Comparison of ENCODE assay signal across 9 cellular contexts in the genomic region with DNA sequence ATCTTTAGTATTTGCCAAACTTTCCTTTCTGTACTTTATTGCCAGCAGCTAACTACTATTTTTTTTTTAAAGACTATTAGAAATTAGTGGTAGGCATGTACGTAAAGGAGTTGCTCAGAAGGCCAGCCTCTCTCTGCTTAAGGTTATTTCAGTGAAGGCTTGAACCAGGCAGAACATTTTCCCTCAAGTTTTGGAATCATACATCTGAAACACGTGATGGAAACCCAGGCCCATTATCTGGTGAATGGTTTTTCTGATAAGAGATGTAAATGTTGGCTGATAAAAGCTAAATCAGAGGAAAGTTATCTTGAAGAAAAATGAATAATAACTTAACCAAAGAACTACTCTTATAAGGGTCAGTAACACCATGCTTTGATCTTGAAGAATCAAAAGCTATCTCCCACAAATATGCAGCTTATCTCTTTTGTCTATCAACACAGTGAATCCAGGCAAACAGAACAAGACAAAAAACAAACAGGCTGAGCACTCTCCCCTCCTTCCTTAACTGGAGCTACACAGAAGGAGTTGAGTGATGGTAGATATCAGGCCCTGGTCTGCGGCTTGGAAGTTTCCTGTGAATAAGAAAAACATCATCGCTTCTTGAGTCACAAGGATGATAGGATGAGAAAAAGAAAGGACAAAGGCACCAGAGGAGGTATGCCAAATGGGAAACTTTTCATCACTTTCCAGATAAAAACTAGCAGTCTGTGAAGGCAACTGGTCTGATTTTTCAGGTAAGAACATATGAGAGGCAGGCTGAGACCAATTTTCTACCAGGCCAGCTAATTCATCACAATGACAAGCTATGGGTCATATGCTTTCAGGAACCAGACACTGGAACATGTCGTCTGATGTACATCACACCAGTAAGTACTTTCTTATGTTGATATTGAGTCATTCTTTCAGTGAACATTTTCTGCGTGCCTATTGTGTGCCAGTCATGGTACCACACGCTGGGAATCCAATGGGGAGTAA.
A peak's percentile ranks its signal among the peaks of the same experiment; 100 is the strongest.
DNase-seq lines count a peak whose midpoint lies in the region; ATAC-seq and TF ChIP-seq lines count a peak whose summit lies in the region.
"Had no signal": no experiment of that assay in that cellular context is flagged by ENCODE, and none has a peak within 500 bp of the region (broad histone marks: within the 10 kb centered on the region; RNA-seq: fewer than 3 reads in every experiment).

No MANE protein-coding gene starts in this region.

- no peaks in the 10 kb centered on the region for H3K9me3 ChIP-seq in upper lobe of left lung

- peak in 1 of 2 donors; percentile 10 for ATAC-seq in upper lobe of left lung (ENCODE audit: low FRiP score in 2 of 2)
- ATAC-seq in HG02981 (IDR thresholded peaks at IDR 0.05; ENCODE audit: unreplicated experiment), result no peak

- H3K4me1 ChIP-seq in upper lobe of left lung, result peaks cover 0 to 25% (median 16%) of the 10 kb centered on the region in 4 donors

- H3K4me3 ChIP-seq in fibroblast of villous mesenchyme (ENCODE audit: low read depth, low read length), result no peak overlapping the region
- no peak overlapping the region for H3K4me3 ChIP-seq in upper lobe of left lung

- no peak for TF ChIP-seq CTCF in fibroblast of villous mesenchyme (IDR thresholded peaks at IDR 0.05; ENCODE audit: insufficient read depth, low read depth, low read length)
- TF ChIP-seq CTCF in upper lobe of left lung (IDR thresholded peaks at IDR 0.05), result no peak

- peaks cover 0 to 16% (median 0%) of the 10 kb centered on the region in 4 donors for H3K36me3 ChIP-seq in upper lobe of left lung

- H3K27me3 ChIP-seq in upper lobe of left lung, result no peaks in the 10 kb centered on the region

- no peak for TF ChIP-seq EP300 in upper lobe of left lung (IDR thresholded peaks at IDR 0.05)

- TF ChIP-seq POLR2A in upper lobe of left lung (IDR thresholded peaks at IDR 0.05), result peak in 1 of 4 donors; percentile 17

- H3K27ac ChIP-seq in upper lobe of left lung, result peak overlapping the region; percentile 3 to 55 (median 34)

- 56 to 59% methylated on average over 7 of the region's 7 CpGs for WGBS in upper lobe of left lung, 2 donors

- peak; percentile 55 for DNase-seq in activated naive CD4-positive, alpha-beta T cell treated with Interleukin-2 at 50 U/mL for 16 hours
- no peak for DNase-seq in activated naive CD4-positive, alpha-beta T cell (lab: John Stamatoyannopoulos, UW)
- DNase-seq in activated CD4-positive, alpha-beta T cell treated with anti-CD3 and anti-CD28 coated beads, Interleukin-2, amount 50 U/mL, for 4 hours, result peak; percentile 50 to 53
- DNase-seq in fibroblast of villous mesenchyme (ENCODE audit: low read depth), result peak; percentile 86
- no peak for DNase-seq in upper lobe of left lung
- DNase-seq in foreskin melanocyte, result no peak
- no peak for DNase-seq in glomerular visceral epithelial cell (ENCODE audit: extremely low spot score)
- DNase-seq: C1 segment of cervical spinal cord had no signal

Comparison
In these comparisons a context has a peak if more than half of its experiments do, and no peak if none do; other contexts are left out.
1. DNase-seq: peak in activated naive CD4-positive, alpha-beta T cell treated with Interleukin-2 at 50 U/mL for 16 hours (single experiment), activated CD4-positive, alpha-beta T cell treated with anti-CD3 and anti-CD28 coated beads, Interleukin-2, amount 50 U/mL, for 4 hours (2 of 2) and fibroblast of villous mesenchyme (single experiment); none in activated naive CD4-positive, alpha-beta T cell (0 of 4), upper lobe of left lung (0 of 2), foreskin melanocyte (single experiment) and glomerular visceral epithelial cell (single experiment).